ENCODE assay signal across 8 cellular contexts in the genomic region with DNA sequence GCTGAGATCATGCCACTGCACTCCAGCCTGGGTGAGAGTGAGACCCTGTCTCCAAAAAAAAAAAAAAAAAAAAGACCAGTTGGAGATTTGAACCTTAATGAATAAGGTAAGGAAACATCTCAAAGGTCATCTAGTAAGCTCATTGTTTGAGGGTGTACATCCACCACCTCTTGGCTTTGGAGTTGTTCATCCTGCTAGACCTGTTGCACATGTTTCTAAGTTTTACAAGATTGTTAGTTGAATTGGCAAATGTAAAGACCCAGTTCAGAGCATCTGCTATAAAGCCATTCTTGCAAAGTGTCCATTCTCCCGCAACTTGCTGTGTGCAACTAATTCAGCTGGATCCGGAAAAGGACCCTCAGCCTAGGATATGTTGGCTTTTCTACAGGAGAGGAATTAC. TPM values are rescaled to one million over a fixed set of nuclear protein-coding genes. Genes with fewer than 3 reads are reported as not detected.
A peak's percentile ranks its signal among the peaks of the same experiment; 100 is the strongest.
DNase-seq lines count a peak whose midpoint lies in the region; TF ChIP-seq lines count a peak whose summit lies in the region.

No MANE protein-coding gene starts in this region.

- H2AK5ac ChIP-seq in mesenchymal stem cell (ENCODE audit: low read length, severe bottlenecking), result no peak overlapping the region

- no peak overlapping the region for H3K27ac ChIP-seq in A673 (ENCODE audit: low read depth, low read length, poor library complexity, severe bottlenecking)
- no peak overlapping the region for H3K27ac ChIP-seq in mesenchymal stem cell (ENCODE audit: low read length, poor library complexity, severe bottlenecking)

- H4K8ac ChIP-seq in mesenchymal stem cell (ENCODE audit: low read length), result no peak overlapping the region

- H3K4me3 ChIP-seq in A673 (ENCODE audit: low read depth, low read length, poor library complexity, severe bottlenecking) (peak overlapping the region; percentile 87), HFF-Myc (replicated peaks; ENCODE audit: low read depth, low read length) (peak overlapping the region; percentile 86), astrocyte of the spinal cord (ENCODE audit: low read depth, low read length) (peak overlapping the region; percentile 100), mesenchymal stem cell (ENCODE audit: insufficient read depth in 1 of 2, low read depth in 1 of 2, low read length in 2 of 2) (peak overlapping the region in 1 of 2 experiments; percentile 97)

- peaks cover 16% of the 10 kb centered on the region for H3K4me1 ChIP-seq in A673 (ENCODE audit: insufficient read depth, low read length, poor library complexity, severe bottlenecking)
- H3K4me1 ChIP-seq in mesenchymal stem cell (ENCODE audit: control insufficient read depth, insufficient read depth, low read depth, low read length), result peaks cover 10% of the 10 kb centered on the region

- no peak overlapping the region for H3K23ac ChIP-seq in mesenchymal stem cell (ENCODE audit: low read length in 2 of 2)

- TF ChIP-seq CTCF in A673 (conservative IDR thresholded peaks at IDR 0.05; ENCODE audit: low read depth, low read length), result no peak
- no peak for TF ChIP-seq CTCF in HFF-Myc (IDR thresholded peaks at IDR 0.05; ENCODE audit: low read depth, low read length, missing control alignments)
- TF ChIP-seq CTCF in astrocyte of the spinal cord (IDR thresholded peaks at IDR 0.05; ENCODE audit: low read depth, low read length), result no peak

- no peak overlapping the region for H2AFZ ChIP-seq in mesenchymal stem cell (ENCODE audit: low read depth, low read length)

- intact Hi-C loops in A673 (cut with micrococcal nuclease; ENCODE audit: unreplicated experiment), result no loop called here

- peaks cover 12% of the 10 kb centered on the region for H3K79me1 ChIP-seq in mesenchymal stem cell (replicated peaks; ENCODE audit: low read length, poor library complexity, severe bottlenecking)

- H3K36me3 ChIP-seq in A673 (ENCODE audit: insufficient read depth, low read length, poor library complexity, severe bottlenecking) (peaks cover 46% of the 10 kb centered on the region), mesenchymal stem cell (ENCODE audit: control insufficient read depth in 1 of 2, insufficient read depth in 2 of 2, low read depth in 1 of 2, low read length in 2 of 2) (peaks cover 10 to 50% of the 10 kb centered on the region in 2 experiments)

- H3K14ac ChIP-seq in mesenchymal stem cell (ENCODE audit: low read length in 2 of 2), result no peak overlapping the region

- peak overlapping the region; percentile 92 for H3K4me2 ChIP-seq in mesenchymal stem cell (ENCODE audit: low read length, poor library complexity, severe bottlenecking)

- POLR2A ChIA-PET in A673 (lab: Charles Lee; ENCODE audit: low non-redundant PET), result interaction anchor here (0.7 kb wide), 1 partner anchor 732 kb away, joined by 6 read pairs; no protein-coding TSS in a partner anchor

- no peak overlapping the region for H2BK5ac ChIP-seq in mesenchymal stem cell (ENCODE audit: low read depth, low read length, poor library complexity, severe bottlenecking)

- H3K27me3 ChIP-seq in A673 (replicated peaks; ENCODE audit: insufficient read depth, low read depth, low read length, poor library complexity) (no peaks in the 10 kb centered on the region), mesenchymal stem cell (ENCODE audit: control insufficient read depth in 1 of 2, insufficient read depth in 1 of 2, low read length in 2 of 2) (no peaks in the 10 kb centered on the region)

- no peak overlapping the region for H3K4ac ChIP-seq in mesenchymal stem cell (ENCODE audit: low read depth in 1 of 2, low read length in 2 of 2)

- H2BK15ac ChIP-seq in mesenchymal stem cell (ENCODE audit: low read depth, poor library complexity, severe bottlenecking), result no peak overlapping the region

- no peak overlapping the region for H2BK120ac ChIP-seq in mesenchymal stem cell (ENCODE audit: low read depth, low read length)

- H2BK12ac ChIP-seq in mesenchymal stem cell (ENCODE audit: low read length in 2 of 2), result no peak overlapping the region

- BruUV-seq in A673 (replicated peaks; lab: Mats Ljungman, UMichigan), result TSS peak; percentile 29

- H3K9me3 ChIP-seq in A673 (ENCODE audit: low read depth, low read length, poor library complexity, severe bottlenecking), result no peaks in the 10 kb centered on the region
- no peaks in the 10 kb centered on the region for H3K9me3 ChIP-seq in mesenchymal stem cell (ENCODE audit: control insufficient read depth, low read length)

- CTCF ChIA-PET in A673 (lab: Charles Lee), result interaction anchor here (0.9 kb wide), 1 partner anchor 10 kb away, joined by 3 read pairs; no protein-coding TSS in a partner anchor

- WGBS in mesenchymal stem cell, result 100% methylated on average over 2 of the region's 2 CpGs

- H4K91ac ChIP-seq in mesenchymal stem cell (ENCODE audit: low read length), result no peak overlapping the region

- no peak for DNase-seq in A673 (ENCODE audit: low spot score)
- no peak for DNase-seq in HFF-Myc (ENCODE audit: extremely low read depth, low read depth)
- DNase-seq in astrocyte of the spinal cord (ENCODE audit: low read depth, low spot score), result no peak
- DNase-seq in mesenchymal stem cell, result no peak
- DNase-seq in NCI-H1105 treated with DMSO at 0.1 percent for 48 hours (lab: John Stamatoyannopoulos, UW), result no peak
- no peak for DNase-seq in germinal center (ENCODE audit: low spot score)
- no peak for DNase-seq in GM19240 (ENCODE audit: insufficient read length, low spot score)
- no peak for DNase-seq in dermis blood vessel endothelial cell

- in situ Hi-C loops in astrocyte of the spinal cord (cut with HindIII; ENCODE audit: low sequenced_read_pairs), result no loop called here

- H3K18ac ChIP-seq in mesenchymal stem cell (ENCODE audit: low read depth in 1 of 2, low read length in 2 of 2), result no peak overlapping the region

- peak overlapping the region; percentile 99 for H3K9ac ChIP-seq in mesenchymal stem cell (ENCODE audit: low read length)

RNA-seq across cellular contexts. Expression of a gene that starts 1.5 kb away (rescaled TPM):
- 188 TPM in 2 replicates for total RNA-seq in A673 (2021)
- polyA plus RNA-seq in mesenchymal stem cell (2013, experiment 1 of 2), result 117 TPM
- polyA plus RNA-seq in mesenchymal stem cell (2013, experiment 2 of 2), result 115 TPM
- 75.4 and 143 TPM in 2 replicates for total RNA-seq in dermis blood vessel endothelial cell
